9 cellular contexts compared by ENCODE assay signal in the genomic region with DNA sequence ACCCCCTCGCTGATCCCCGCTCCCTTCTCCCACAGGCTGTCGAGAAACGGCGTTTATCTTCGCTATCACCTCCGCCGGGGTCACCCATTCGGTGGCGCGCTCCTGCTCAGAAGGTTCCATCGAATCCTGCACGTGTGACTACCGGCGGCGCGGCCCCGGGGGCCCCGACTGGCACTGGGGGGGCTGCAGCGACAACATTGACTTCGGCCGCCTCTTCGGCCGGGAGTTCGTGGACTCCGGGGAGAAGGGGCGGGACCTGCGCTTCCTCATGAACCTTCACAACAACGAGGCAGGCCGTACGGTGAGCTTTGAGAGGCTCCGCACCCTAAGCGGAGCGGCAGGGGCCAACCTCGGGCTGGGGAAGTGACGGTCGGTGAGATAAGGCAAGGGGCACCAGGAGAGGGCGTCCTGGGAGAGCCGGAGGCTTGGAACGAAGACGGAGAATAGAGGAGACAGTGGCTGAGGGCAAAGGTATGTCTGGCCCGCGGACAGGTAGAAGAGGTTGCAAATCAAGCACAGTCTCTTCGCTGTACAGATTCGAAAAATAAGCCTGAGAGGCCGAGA. TPM values are rescaled to one million over a fixed set of nuclear protein-coding genes. Genes with fewer than 3 reads are reported as not detected.
A peak's percentile ranks its signal among the peaks of the same experiment; 100 is the strongest.
DNase-seq lines count a peak whose midpoint lies in the region; ATAC-seq and TF ChIP-seq lines count a peak whose summit lies in the region.
"Had no signal": no experiment of that assay in that cellular context is flagged by ENCODE, and none has a peak within 500 bp of the region (broad histone marks: within the 10 kb centered on the region; RNA-seq: fewer than 3 reads in every experiment).

No MANE protein-coding gene starts in this region.

- 1 to 4% (median 3%) methylated on average over 40 to 46 of the region's 46 CpGs for WGBS in spleen, 5 donors

- peak overlapping the region; percentile 59 for H3K4me3 ChIP-seq in left ventricle myocardium inferior
- H3K4me3 ChIP-seq in spleen = peak overlapping the region; percentile 23 to 74 (median 44)

- TF ChIP-seq CTCF in left ventricle myocardium inferior (IDR thresholded peaks at IDR 0.05; ENCODE audit: borderline replicate concordance) = no peak
- no peak for TF ChIP-seq CTCF in spleen (IDR thresholded peaks at IDR 0.05 in 8 of 11, conservative IDR thresholded peaks at IDR 0.05 in 3 of 11)

- peaks cover 100% of the 10 kb centered on the region for H3K27me3 ChIP-seq in left ventricle myocardium inferior (ENCODE audit: low read depth)
- H3K27me3 ChIP-seq in spleen (replicated peaks in 1 of 7) = peaks cover 0 to 97% (median 63%) of the 10 kb centered on the region in 7 donors

- no peaks in the 10 kb centered on the region for H3K9me3 ChIP-seq in left ventricle myocardium inferior (replicated peaks)
- no peaks in the 10 kb centered on the region for H3K9me3 ChIP-seq in spleen

- no peak for TF ChIP-seq POLR2A in spleen (IDR thresholded peaks at IDR 0.05)

- H3K36me3 ChIP-seq in left ventricle myocardium inferior (no peaks in the 10 kb centered on the region), spleen (no peaks in the 10 kb centered on the region)

- intact Hi-C loops in left ventricle myocardium inferior (cut with micrococcal nuclease) = no loop called here
- intact Hi-C loops in spleen (cut with DNase I; ENCODE audit: low total_unique reads) = no loop called here

- H3K4me1 ChIP-seq in left ventricle myocardium inferior (peaks cover 46% of the 10 kb centered on the region), spleen (peaks cover 37 to 50% (median 44%) of the 10 kb centered on the region in 6 donors)

- no peak for ATAC-seq in GM21447 (IDR thresholded peaks at IDR 0.05; ENCODE audit: unreplicated experiment)

- H3K27ac ChIP-seq in left ventricle myocardium inferior (replicated peaks) (no peak overlapping the region), spleen (peak overlapping the region in 5 of 8 donors; percentile 13 to 76 (median 57))

- DNase-seq in NCI-H1417 (lab: John Stamatoyannopoulos, UW) (peak in 2 of 3 experiments; percentile 41 to 53), NCI-H1417 treated with DMSO at 0.1 percent for 48 hours (lab: John Stamatoyannopoulos, UW) (no peak), left ventricle myocardium inferior (no peak), spleen (no peak), NCI-H2029 (lab: John Stamatoyannopoulos, UW) (no peak), NCI-H187 (lab: John Stamatoyannopoulos, UW) (no peak)
- peak; percentile 51 for DNase-seq in activated CD4-positive, alpha-beta T cell treated with anti-CD3 and anti-CD28 coated beads for 48 hours

RNA-seq across cellular contexts. Expression of a gene that starts 2.3 kb away (rescaled TPM):
- total RNA-seq in left ventricle myocardium inferior = not detected
- total RNA-seq in spleen = under 1 TPM in 3 of 7 donors, not detected in 4; 0.23 to 0.52 (median 0.41) TPM
- polyA plus RNA-seq in spleen = under 1 TPM in 1 of 3 donors, not detected in 2; 0.06 TPM
- total RNA-seq: myocyte had no signal

RNA-seq across cellular contexts. Expression of a gene that starts 8.9 kb away (rescaled TPM):
- 0.44 TPM for total RNA-seq in left ventricle myocardium inferior
- 1 to 10 TPM in 6 of 7 donors, under 1 TPM in 1; 0.59 to 2.9 (median 2.0) TPM for total RNA-seq in spleen
- polyA plus RNA-seq in spleen = 1 to 10 TPM; 2.5 to 5.4 (median 4.6) TPM

RNA-seq across cellular contexts. Expression of a gene that starts 18.7 kb away (rescaled TPM):
- total RNA-seq in left ventricle myocardium inferior (1.4 TPM), spleen (1 to 10 TPM in 1 of 7 donors, under 1 TPM in 5, not detected in 1; 0.15 to 2.0 (median 0.40) TPM)
- polyA plus RNA-seq in spleen = under 1 TPM; 0.09 to 0.64 (median 0.42) TPM

RNA-seq across cellular contexts. Expression of a gene that starts 23.2 kb away (rescaled TPM):
- total RNA-seq in left ventricle myocardium inferior (49.6 TPM), spleen (100 to 1,000 TPM in 4 of 7 donors, 10 to 100 TPM in 3; 66.8 to 152 (median 125) TPM)
- 10 to 100 TPM; 22.2 to 54.1 (median 31.2) TPM for polyA plus RNA-seq in spleen

RNA-seq across cellular contexts. Expression of a gene that starts 38.1 kb away (rescaled TPM):
- total RNA-seq in left ventricle myocardium inferior = 104 TPM
- 10 to 100 TPM; 40.2 to 47.2 (median 44.6) TPM for total RNA-seq in spleen
- 10 to 100 TPM; 34.1 to 41.4 (median 39.8) TPM for polyA plus RNA-seq in spleen

Comparison
In these comparisons a context has a peak if more than half of its experiments do, and no peak if none do; other contexts are left out.
1. DNase-seq: peak in NCI-H1417 (2 of 3) and activated CD4-positive, alpha-beta T cell treated with anti-CD3 and anti-CD28 coated beads for 48 hours (single experiment); none in NCI-H1417 treated with DMSO at 0.1 percent for 48 hours (single experiment), left ventricle myocardium inferior (single experiment), spleen (single experiment), NCI-H2029 (single experiment) and NCI-H187 (0 of 2).